Comparison of ENCODE assay signal across 19 cellular contexts in genomic region chr5:176169393-176170063, GRCh38.
"Had no signal": no experiment of that assay in that cellular context is flagged by ENCODE, and none has a peak within 500 bp of the region (broad histone marks: within the 10 kb centered on the region; RNA-seq: fewer than 3 reads in every experiment).

No MANE protein-coding gene starts in this region.

- DNase-seq: dermis blood vessel endothelial cell; endodermal cell; foreskin keratinocyte; head of caudate nucleus; hippocampal formation; kidney glomerular epithelial cell; naive thymus-derived CD4-positive, alpha-beta T cell; nephron progenitor cell; psoas muscle; retina; right lobe of liver; stimulated activated CD4-positive, alpha-beta T cell treated with anti-CD3 and anti-CD28 coated beads, Interleukin-15, amount 100 ng/mL, for 24 hours; stimulated activated CD4-positive, alpha-beta T cell treated with anti-CD3 and anti-CD28 coated beads, Interleukin-1b, Interleukin-23, amount 100 ng/mL, for 48 hours; stimulated activated CD4-positive, alpha-beta T cell treated with anti-CD3 and anti-CD28 coated beads, Interleukin-4, amount 100 ng/mL, for 24 hours; tibial artery; upper lobe of left lung; uterus had no signal

- H3K27me3 ChIP-seq: right lobe of liver, upper lobe of left lung, uterus had no signal

- H3K36me3 ChIP-seq: neutrophil, right lobe of liver, tibial artery, upper lobe of left lung, uterus had no signal

- ATAC-seq: foreskin keratinocyte; naive thymus-derived CD4-positive, alpha-beta T cell; psoas muscle; right lobe of liver; stimulated activated memory B cell treated with anti-CD40 and anti-IgM and Interleukin-4, amounts not matched to agents 10 μg/mL and 1 μg/mL and 100 μg/mL, for 72 hours had no signal

- H3K9me3 ChIP-seq: neutrophil, psoas muscle, right lobe of liver, tibial artery, upper lobe of left lung, uterus had no signal

- H3K27ac ChIP-seq: foreskin keratinocyte, neutrophil, psoas muscle, right lobe of liver, tibial artery, upper lobe of left lung, uterus had no signal

- H3K4me1 ChIP-seq: psoas muscle, right lobe of liver, tibial artery, upper lobe of left lung, uterus had no signal

- H3K4me3 ChIP-seq: psoas muscle, right lobe of liver, tibial artery, upper lobe of left lung, uterus had no signal
